ENCODE assay signal across 8 cellular contexts in the genomic region with DNA sequence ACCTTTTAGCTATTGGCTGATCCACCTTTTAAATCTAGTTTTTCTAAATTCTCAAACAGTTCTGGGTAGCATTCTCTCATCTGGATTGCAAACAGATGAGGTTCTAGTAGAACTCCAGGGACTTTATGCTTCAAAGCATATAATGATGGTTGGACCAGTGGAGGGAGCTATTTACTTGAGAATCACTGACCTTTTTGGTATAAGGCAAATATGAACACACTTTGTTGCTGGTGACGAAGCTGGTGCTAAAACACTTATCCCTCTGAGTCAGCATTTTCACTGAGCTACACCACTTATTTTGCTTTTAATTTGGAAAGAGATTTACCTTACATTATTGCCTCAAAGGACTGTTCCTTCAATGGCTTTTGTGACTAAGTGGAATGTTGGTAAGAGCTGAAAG. TPM values are rescaled to one million over a fixed set of nuclear protein-coding genes. Genes with fewer than 3 reads are reported as not detected.
DNase-seq lines count a peak whose midpoint lies in the region; ATAC-seq lines count a peak whose summit lies in the region.

No MANE protein-coding gene starts in this region.

- H3K36me3 Mint-ChIP-seq in immature natural killer cell = no peaks in the 10 kb centered on the region

- no peak for ATAC-seq in HG02759 (IDR thresholded peaks at IDR 0.05; ENCODE audit: unreplicated experiment)
- ATAC-seq in GM18520 (IDR thresholded peaks at IDR 0.05; ENCODE audit: unreplicated experiment) = no peak
- no peak for ATAC-seq in GM21447 (IDR thresholded peaks at IDR 0.05; ENCODE audit: unreplicated experiment)

- DNase-seq in Ammon's horn (ENCODE audit: low spot score) = peak; percentile 25
- DNase-seq in HuH-7.5 (ENCODE audit: low spot score) = peak; percentile 13
- DNase-seq in RKO (ENCODE audit: low spot score) = peak; percentile 90
- peak; percentile 15 for DNase-seq in iPS DF 19.7 (ENCODE audit: low read depth, low spot score)
- no peak for DNase-seq in immature natural killer cell

- no peaks in the 10 kb centered on the region for H3K27me3 Mint-ChIP-seq in immature natural killer cell (ENCODE audit: low read depth in 3 of 3)

- no peak overlapping the region for H3K27ac Mint-ChIP-seq in immature natural killer cell

- no peaks in the 10 kb centered on the region for H3K4me1 Mint-ChIP-seq in immature natural killer cell

- H3K9me3 Mint-ChIP-seq in immature natural killer cell = peaks cover 7 to 43% (median 16%) of the 10 kb centered on the region in 6 donors

- no peak overlapping the region for H3K4me3 Mint-ChIP-seq in immature natural killer cell

RNA-seq across cellular contexts. Expression of a gene that starts 58.6 kb away (rescaled TPM):
- polyA plus RNA-seq in immature natural killer cell = not detected

Comparison
In these comparisons a context has a peak if more than half of its experiments do, and no peak if none do; other contexts are left out.
1. DNase-seq: peak in Ammon's horn (single experiment), HuH-7.5 (single experiment), RKO (single experiment) and iPS DF 19.7 (single experiment); none in immature natural killer cell (0 of 3).